In the genomic region with DNA sequence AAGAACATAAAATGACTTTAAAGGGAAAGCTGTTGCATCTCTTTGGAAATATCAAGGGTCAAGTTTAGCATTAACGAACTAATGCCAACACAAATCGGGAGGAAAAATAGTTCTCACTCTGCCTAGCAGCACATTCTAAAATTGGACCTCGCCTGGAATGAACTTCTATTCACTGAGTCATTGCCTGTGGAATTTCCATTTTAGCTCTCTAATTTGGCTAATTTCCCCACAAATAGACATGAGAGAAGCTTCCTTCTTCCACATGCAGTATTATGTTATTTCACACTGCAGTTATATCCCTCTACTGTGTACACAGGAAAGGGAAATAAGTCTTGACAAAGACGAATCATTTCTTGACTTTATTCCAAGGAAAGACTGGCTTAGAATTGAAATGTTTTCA, we compare ENCODE assay signal across 15 cellular contexts. TPM values are rescaled to one million over a fixed set of nuclear protein-coding genes. Genes with fewer than 3 reads are reported as not detected.
DNase-seq lines count a peak whose midpoint lies in the region; ATAC-seq, FAIRE-seq and TF ChIP-seq lines count a peak whose summit lies in the region.
"Had no signal": no experiment of that assay in that cellular context is flagged by ENCODE, and none has a peak within 500 bp of the region (broad histone marks: within the 10 kb centered on the region; RNA-seq: fewer than 3 reads in every experiment).

No MANE protein-coding gene starts in this region.

- intact Hi-C loops in mammary epithelial cell (cut with micrococcal nuclease) (no loop called here), right cardiac atrium (cut with DNase I) (no loop called here)

- H3K4me1 ChIP-seq in GM23248 (ENCODE audit: insufficient read depth) (peaks cover 39% of the 10 kb centered on the region), mammary epithelial cell (ENCODE audit: insufficient read depth, low read length) (no peaks in the 10 kb centered on the region), right cardiac atrium (ENCODE audit: control insufficient read depth, insufficient read depth, low read length) (no peaks in the 10 kb centered on the region), skeletal muscle tissue (ENCODE audit: control insufficient read depth in 3 of 3, insufficient read depth in 3 of 3, low read length in 3 of 3) (peaks cover 0 to 10% (median 3%) of the 10 kb centered on the region in 3 donors)

- H2AFZ ChIP-seq in GM23248 (0 out of 2 replicates have a peak overlapping the region, but pooled peaks have one; percentile 13), mammary epithelial cell (ENCODE audit: low read depth, low read length) (peak overlapping the region; percentile 31)

- H3K27me3 ChIP-seq in GM23248 (replicated peaks; ENCODE audit: insufficient read depth) (no peaks in the 10 kb centered on the region), mammary epithelial cell (ENCODE audit: insufficient read depth, low read length) (no peaks in the 10 kb centered on the region), right cardiac atrium (ENCODE audit: control insufficient read depth, insufficient read depth) (no peaks in the 10 kb centered on the region), skeletal muscle tissue (ENCODE audit: control insufficient read depth in 3 of 3, insufficient read depth in 3 of 3, low read length in 3 of 3) (no peaks in the 10 kb centered on the region)
- H3K27me3 ChIP-seq: pancreas had no signal

- in situ Hi-C loops in GM23248 (cut with MboI) (loop anchor here (25.0 kb wide), 1 partner anchor 314 kb away; a partner anchor contains a TSS), mammary epithelial cell (cut with MboI; ENCODE audit: low sequenced_read_pairs in 2 of 2) (loop anchor here (25.0 kb wide), 1 partner anchor 314 kb away; a partner anchor contains a TSS)

- TF ChIP-seq CTCF in mammary epithelial cell (conservative IDR thresholded peaks at IDR 0.05 in 1 of 2, IDR thresholded peaks at IDR 0.05 in 1 of 2; ENCODE audit: extremely low read depth in 1 of 2, insufficient read depth in 1 of 2, low read depth in 1 of 2, low read length in 2 of 2) = no peak

- TF ChIP-seq POLR2A in GM12891 (IDR thresholded peaks at IDR 0.05; ENCODE audit: low read depth, low read length) = no peak

- no peak for FAIRE-seq in GM12891 (lab: Jason Lieb, UNC)

- 2 to 5% methylated on average over 4 of the region's 4 CpGs for WGBS in GM23248 (ENCODE audit: low coverage in 1 of 2, low lambda C conversion rate in 2 of 2, missing lambda C conversion rate in 2 of 2), 2 experiments
- WGBS in mammary epithelial cell (ENCODE audit: low coverage, missing lambda C conversion rate) = 27% methylated on average over 4 of the region's 4 CpGs
- 14% methylated on average over 4 of the region's 4 CpGs for WGBS in right cardiac atrium

- dilution Hi-C loops in mammary epithelial cell (cut with HindIII; ENCODE audit: low sequenced_read_pairs) = no loop called here

- H4K20me1 ChIP-seq in GM23248 (ENCODE audit: insufficient read depth) (no peaks in the 10 kb centered on the region), mammary epithelial cell (ENCODE audit: insufficient read depth, low read length) (no peaks in the 10 kb centered on the region)

- no peaks in the 10 kb centered on the region for H3K9me2 ChIP-seq in GM23248 (ENCODE audit: insufficient read depth)

- H3K9me3 ChIP-seq in GM23248 (ENCODE audit: low read depth) (no peaks in the 10 kb centered on the region), mammary epithelial cell (replicated peaks; ENCODE audit: insufficient read depth, low read length) (no peaks in the 10 kb centered on the region), right cardiac atrium (ENCODE audit: control insufficient read depth, low read length) (no peaks in the 10 kb centered on the region), skeletal muscle tissue (ENCODE audit: control insufficient read depth in 3 of 3, low read length in 3 of 3) (no peaks in the 10 kb centered on the region)
- H3K9me3 ChIP-seq: pancreas had no signal

- no peaks in the 10 kb centered on the region for H3K36me3 ChIP-seq in GM23248 (ENCODE audit: low read depth)
- H3K36me3 ChIP-seq in mammary epithelial cell (ENCODE audit: insufficient read depth, low read length) = peaks cover 1% of the 10 kb centered on the region
- no peaks in the 10 kb centered on the region for H3K36me3 ChIP-seq in skeletal muscle tissue (ENCODE audit: control insufficient read depth in 3 of 3, insufficient read depth in 3 of 3, low read length in 3 of 3)
- H3K36me3 ChIP-seq: pancreas had no signal

- ATAC-seq in right cardiac atrium = peak; percentile 66 to 86
- ATAC-seq: activated CD8-positive, alpha-beta T cell treated with anti-CD3 and anti-CD28 coated beads for 36 hours; stimulated activated memory B cell treated with anti-CD40 and anti-IgM and Interleukin-4, amounts not matched to agents 10 μg/mL and 1 μg/mL and 100 μg/mL, for 72 hours had no signal

- H3F3A ChIP-seq in GM23248 (ENCODE audit: insufficient read depth) = peaks cover 18% of the 10 kb centered on the region; the same call in 1 of the 2 replicates

- H3K4me2 ChIP-seq in GM23248 (ENCODE audit: unreplicated experiment) (peak overlapping the region; percentile 68), mammary epithelial cell (ENCODE audit: insufficient read depth, low read depth, low read length) (peak overlapping the region; percentile 18)

- H3K79me2 ChIP-seq in GM23248 (ENCODE audit: insufficient read depth) (peaks cover 17% of the 10 kb centered on the region), mammary epithelial cell (ENCODE audit: insufficient read depth, low read length) (no peaks in the 10 kb centered on the region)

- H3K9ac ChIP-seq in GM23248 (0 out of 2 replicates have a peak overlapping the region, but pooled peaks have one; percentile 17), mammary epithelial cell (ENCODE audit: insufficient read depth, low read length) (no peak overlapping the region), skeletal muscle tissue (ENCODE audit: low read depth in 1 of 3, low read length in 3 of 3) (peak overlapping the region; percentile 11 to 66 (median 46))

- H3K4me3 ChIP-seq in GM23248 (peak overlapping the region; percentile 40; the same call in 1 of the 2 replicates), mammary epithelial cell (replicated peaks in 1 of 3; ENCODE audit: insufficient read depth in 1 of 3, low read depth in 2 of 3, low read length in 3 of 3) (no peak overlapping the region), right cardiac atrium (ENCODE audit: low read length) (peak overlapping the region; percentile 20), skeletal muscle tissue (ENCODE audit: low read length in 3 of 3) (peak overlapping the region; percentile 20 to 59 (median 50))
- H3K4me3 ChIP-seq: pancreas had no signal

- DNase-seq in GM23248 = peak; percentile 69
- DNase-seq in mammary epithelial cell = no peak
- no peak for DNase-seq in right cardiac atrium
- no peak for DNase-seq in GM12891 (ENCODE audit: insufficient read length, low spot score)
- DNase-seq in cerebellar cortex (ENCODE audit: low spot score) = no peak
- no peak for DNase-seq in 8988T
- DNase-seq in DMS 273 (lab: John Stamatoyannopoulos, UW; ENCODE audit: unreplicated experiment) = no peak
- DNase-seq: activated CD8-positive, alpha-beta T cell treated with anti-CD3 and anti-CD28 coated beads for 36 hours; activated gamma-delta T cell; glutamatergic neuron; Kasumi-1; NCI-H2171; pancreas had no signal

- H3K27ac ChIP-seq in GM23248 (peak overlapping the region; percentile 49), mammary epithelial cell (ENCODE audit: insufficient read depth, low read depth, low read length) (no peak overlapping the region), right cardiac atrium (ENCODE audit: low read length) (no peak overlapping the region), skeletal muscle tissue (ENCODE audit: low read depth, low read length) (peak overlapping the region; percentile 70)
- H3K27ac ChIP-seq: pancreas had no signal

- CTCF ChIA-PET in mammary epithelial cell (lab: Charles Lee; ENCODE audit: low non-redundant PET) = interaction anchor here (1.0 kb wide), 1 partner anchor 8 kb away, joined by 5 read pairs; no protein-coding TSS in a partner anchor

- BruUV-seq in mammary epithelial cell (replicated peaks; lab: Mats Ljungman, UMichigan) = no TSS peak

TF ChIP-seq in GM12891, 5 proteins besides CTCF, POLR2A, EP300 and RAD21:
- no peak for TF ChIP-seq POU2F2 (IDR thresholded peaks at IDR 0.05; ENCODE audit: low read depth, low read length)
- TF ChIP-seq PAX5 (IDR thresholded peaks at IDR 0.05; ENCODE audit: insufficient read depth, low read length, severe bottlenecking) = no peak
- no peak for TF ChIP-seq POLR2AphosphoS5 (IDR thresholded peaks at IDR 0.05; ENCODE audit: low read depth, low read length)
- no peak for TF ChIP-seq SPI1 (IDR thresholded peaks at IDR 0.05; ENCODE audit: low read depth, low read length)
- TF ChIP-seq TAF1 (IDR thresholded peaks at IDR 0.05; ENCODE audit: low read depth, low read length) = no peak

RNA-seq across cellular contexts. Expression of a gene that starts 9.3 kb away (rescaled TPM):
- total RNA-seq in GM23248 (2014; rRNA removed; shearing (Covaris generic)) = 3.7 and 4.9 TPM in 2 replicates
- polyA plus RNA-seq in GM23248 (2016; fragmentation: Nextera tagmentation; extraction: Ambion mirVana) (0.61 and 0.85 TPM in 2 replicates), mammary epithelial cell (1.2 TPM), right cardiac atrium (1.0 TPM)
- total RNA-seq in mammary epithelial cell (1 to 10 TPM; 3.2 to 6.7 TPM), right cardiac atrium (1 to 10 TPM; 3.8 to 4.7 (median 4.6) TPM), skeletal muscle tissue (6.3 TPM)
- polyA minus RNA-seq in mammary epithelial cell = 2.8 TPM
- polyA plus RNA-seq in GM12891 (2012; ENCODE audit: low read depth, missing spikeins) = 0.86 TPM

Comparison
In these comparisons a context has a peak if more than half of its experiments do, and no peak if none do; other contexts are left out.
1. H3K27ac ChIP-seq: peak in GM23248 (single experiment) and skeletal muscle tissue (single experiment); none in mammary epithelial cell (single experiment) and right cardiac atrium (single experiment).
2. H3K4me3 ChIP-seq: peak in GM23248 (single experiment), right cardiac atrium (single experiment) and skeletal muscle tissue (3 of 3); none in mammary epithelial cell (0 of 3).